Comparison of ENCODE assay signal across 14 cellular contexts in the genomic region with DNA sequence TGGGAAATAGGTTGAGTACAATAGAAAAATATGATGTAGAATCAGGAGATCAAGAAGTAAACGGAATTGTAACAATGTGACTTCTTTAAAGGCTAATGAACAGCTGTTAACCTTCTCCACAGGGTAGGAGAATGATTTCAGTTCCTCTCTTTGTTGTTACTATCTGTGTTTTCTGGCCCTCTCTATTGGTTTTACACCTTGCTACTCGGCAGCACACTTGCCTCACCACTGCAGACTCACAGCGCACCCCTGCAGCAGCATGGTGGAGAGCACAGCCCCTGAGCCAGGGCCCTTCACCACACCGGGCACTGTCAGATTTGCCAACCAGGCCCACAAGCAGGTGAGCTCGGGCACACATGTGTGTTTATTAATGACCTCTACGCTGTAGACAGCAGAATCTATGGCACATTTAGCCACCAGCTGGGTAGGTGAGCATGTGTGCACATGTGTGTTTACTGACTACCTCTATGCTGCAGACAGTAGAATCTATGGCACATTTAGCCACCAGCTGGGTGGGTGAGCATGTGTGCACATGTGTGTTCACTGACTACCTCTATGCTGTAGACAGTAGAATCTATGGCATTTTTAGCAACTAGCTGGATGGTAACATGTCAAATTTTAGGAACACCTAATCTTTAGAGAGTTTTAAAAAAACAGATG. TPM values are rescaled to one million over a fixed set of nuclear protein-coding genes. Genes with fewer than 3 reads are reported as not detected.
DNase-seq lines count a peak whose midpoint lies in the region; ATAC-seq lines count a peak whose summit lies in the region.
"Had no signal": no experiment of that assay in that cellular context is flagged by ENCODE, and none has a peak within 500 bp of the region (broad histone marks: within the 10 kb centered on the region; RNA-seq: fewer than 3 reads in every experiment).

No MANE protein-coding gene starts in this region.

- H3K4me3 Mint-ChIP-seq in natural killer cell treated with Interleukin-12 subunit alpha and Interleukin-12 subunit beta and Interleukin-15 and Interleukin-18, amount 100 ng/mL, for 72 hours, result peak overlapping the region; percentile 41
- H3K4me3 Mint-ChIP-seq: activated CD4-positive, alpha-beta T cell treated with anti-CD3 and anti-CD28 coated beads for 36 hours; nephron progenitor cell had no signal

- in situ Hi-C loops in HAP-1 (cut with MboI; ENCODE audit: low sequenced_read_pairs), result no loop called here

- H3K4me3 ChIP-seq in HAP-1, result no peak overlapping the region

- H3K36me3 ChIP-seq in HAP-1 (replicated peaks), result peaks cover 11% of the 10 kb centered on the region

- no peaks in the 10 kb centered on the region for H3K9me3 ChIP-seq in HAP-1

- DNase-seq in natural killer cell treated with Interleukin-12 subunit alpha and Interleukin-12 subunit beta and Interleukin-15 and Interleukin-18, amount 100 ng/mL, for 72 hours (ENCODE audit: low spot score), result no peak
- DNase-seq in HAP-1 (ENCODE audit: low spot score in 2 of 2), result no peak
- DNase-seq in stimulated activated CD4-positive, alpha-beta T cell treated with anti-CD3 and anti-CD28 coated beads, Interleukin-2, amount 100 ng/mL, for 48 hours, result no peak
- no peak for DNase-seq in activated CD4-positive, alpha-beta T cell treated with anti-CD3 and anti-CD28 coated beads for 1 hour
- DNase-seq: activated CD4-positive, alpha-beta T cell treated with anti-CD3 and anti-CD28 coated beads for 36 hours; Calu3; kidney; NCI-H524; nephron progenitor cell; stimulated activated CD8-positive, alpha-beta memory T cell treated with anti-CD3 and anti-CD28 coated beads, Interleukin-4, amount 100 ng/mL, for 48 hours had no signal

- H3K27me3 ChIP-seq in HAP-1 (ENCODE audit: low read depth), result no peaks in the 10 kb centered on the region

- H3K4me1 ChIP-seq in HAP-1, result peaks cover 6% of the 10 kb centered on the region; the same call in 1 of the 2 replicates

- no peaks in the 10 kb centered on the region for H3K9me3 Mint-ChIP-seq in natural killer cell treated with Interleukin-12 subunit alpha and Interleukin-12 subunit beta and Interleukin-15 and Interleukin-18, amount 100 ng/mL, for 72 hours
- H3K9me3 Mint-ChIP-seq: nephron progenitor cell had no signal

- H3K27me3 Mint-ChIP-seq in natural killer cell treated with Interleukin-12 subunit alpha and Interleukin-12 subunit beta and Interleukin-15 and Interleukin-18, amount 100 ng/mL, for 72 hours, result no peaks in the 10 kb centered on the region
- H3K27me3 Mint-ChIP-seq: activated CD4-positive, alpha-beta T cell treated with anti-CD3 and anti-CD28 coated beads for 36 hours had no signal

- H3K27ac Mint-ChIP-seq in natural killer cell treated with Interleukin-12 subunit alpha and Interleukin-12 subunit beta and Interleukin-15 and Interleukin-18, amount 100 ng/mL, for 72 hours, result peak overlapping the region in 1 of 2 donors; percentile 29
- H3K27ac Mint-ChIP-seq: activated CD4-positive, alpha-beta T cell treated with anti-CD3 and anti-CD28 coated beads for 36 hours; nephron progenitor cell had no signal

- H3K4me1 Mint-ChIP-seq in natural killer cell treated with Interleukin-12 subunit alpha and Interleukin-12 subunit beta and Interleukin-15 and Interleukin-18, amount 100 ng/mL, for 72 hours (ENCODE audit: low read depth in 2 of 2), result peaks cover 31 to 39% of the 10 kb centered on the region in 2 donors
- H3K4me1 Mint-ChIP-seq: activated CD4-positive, alpha-beta T cell treated with anti-CD3 and anti-CD28 coated beads for 36 hours had no signal

- ATAC-seq in GM19025 (IDR thresholded peaks at IDR 0.05; ENCODE audit: low read depth, unreplicated experiment) (peak; percentile 57), GM21723 (IDR thresholded peaks at IDR 0.05; ENCODE audit: unreplicated experiment) (peak; percentile 90), HG03280 (IDR thresholded peaks at IDR 0.05; ENCODE audit: unreplicated experiment) (peak; percentile 47), HG03045 (IDR thresholded peaks at IDR 0.05; ENCODE audit: unreplicated experiment) (no peak)
- peak; percentile 53 to 61 for ATAC-seq in natural killer cell treated with Interleukin-12 subunit alpha and Interleukin-12 subunit beta and Interleukin-15 and Interleukin-18, amount 100 ng/mL, for 72 hours
- ATAC-seq: activated CD4-positive, alpha-beta T cell treated with anti-CD3 and anti-CD28 coated beads for 36 hours had no signal

- H3K36me3 Mint-ChIP-seq in natural killer cell treated with Interleukin-12 subunit alpha and Interleukin-12 subunit beta and Interleukin-15 and Interleukin-18, amount 100 ng/mL, for 72 hours, result peaks cover 15% of the 10 kb centered on the region

RNA-seq across cellular contexts. Expression of a gene that starts 16.8 kb away (rescaled TPM):
- total RNA-seq in natural killer cell treated with Interleukin-12 subunit alpha and Interleukin-12 subunit beta and Interleukin-15 and Interleukin-18, amount 100 ng/mL, for 72 hours, result 10 to 100 TPM; 40.7 to 67.5 TPM

RNA-seq across cellular contexts. Expression of a gene that starts 17.3 kb away (rescaled TPM):
- total RNA-seq in natural killer cell treated with Interleukin-12 subunit alpha and Interleukin-12 subunit beta and Interleukin-15 and Interleukin-18, amount 100 ng/mL, for 72 hours, result not detected

RNA-seq across cellular contexts. Expression of a gene that starts 57.2 kb away (rescaled TPM):
- 10 to 100 TPM; 11.5 to 30.4 TPM for total RNA-seq in natural killer cell treated with Interleukin-12 subunit alpha and Interleukin-12 subunit beta and Interleukin-15 and Interleukin-18, amount 100 ng/mL, for 72 hours
